In the genomic region with DNA sequence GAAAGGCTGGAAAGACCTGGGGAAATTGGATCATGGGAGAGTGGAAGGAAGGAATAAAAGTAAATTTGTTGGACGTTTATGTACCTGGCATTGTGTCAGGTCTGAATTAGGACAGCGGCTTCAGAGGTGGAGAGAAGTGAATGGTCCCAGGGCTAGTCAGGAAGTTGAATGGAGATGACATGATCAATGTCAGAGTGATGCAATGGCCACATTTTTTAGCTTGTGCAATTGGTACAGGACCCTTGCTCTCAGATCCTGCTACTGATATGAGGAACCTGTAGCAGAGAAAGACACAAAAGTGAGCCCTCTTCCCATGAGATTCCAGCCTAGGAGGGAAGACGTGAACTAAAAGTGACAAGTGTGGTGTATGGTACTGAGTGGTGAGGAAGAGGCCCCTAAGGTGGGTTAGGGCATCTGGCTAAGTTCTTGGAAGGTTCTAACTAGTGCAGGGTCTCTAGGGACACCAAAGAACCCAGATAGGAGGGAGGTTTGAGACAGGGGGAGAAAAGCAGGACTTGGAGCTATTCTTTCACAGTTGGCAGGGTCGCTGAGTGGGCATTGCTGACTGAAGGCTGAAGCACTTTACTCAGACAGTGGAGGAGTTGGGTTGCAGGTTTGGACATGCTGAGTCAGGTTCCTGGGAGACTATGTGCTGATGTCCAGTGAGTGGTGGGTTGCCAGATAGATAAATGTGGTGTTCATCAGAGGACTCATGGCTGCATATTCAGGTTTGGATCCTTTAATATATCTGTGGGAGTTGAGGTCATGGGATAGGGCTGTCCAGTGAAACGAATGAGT, we compare ENCODE assay signal across 22 cellular contexts. TPM values are rescaled to one million over a fixed set of nuclear protein-coding genes. Genes with fewer than 3 reads are reported as not detected.
DNase-seq lines count a peak whose midpoint lies in the region; ATAC-seq, FAIRE-seq and TF ChIP-seq lines count a peak whose summit lies in the region.
"Had no signal": no experiment of that assay in that cellular context is flagged by ENCODE, and none has a peak within 500 bp of the region (broad histone marks: within the 10 kb centered on the region; RNA-seq: fewer than 3 reads in every experiment).

No MANE protein-coding gene starts in this region.

- intact Hi-C loops in K562 (cut with micrococcal nuclease): no loop called here
- intact Hi-C loops in sciatic nerve (cut with DNase I): no loop called here

- no peak overlapping the region for H3K9ac ChIP-seq in K562 (ENCODE audit: insufficient read depth in 1 of 2, low read depth in 2 of 2, low read length in 2 of 2)
- no peak overlapping the region for H3K9ac ChIP-seq in endodermal cell (ENCODE audit: extremely low read depth, low read length, poor library complexity, severe bottlenecking)

- POLR2A ChIA-PET in A549 (lab: Yijun Ruan, JAX): no interaction called here
- POLR2A ChIA-PET in K562 (lab: Yijun Ruan, JAX): no interaction called here

- H3K4me2 ChIP-seq in A549 (no peak overlapping the region), K562 (ENCODE audit: insufficient read depth, low read length) (no peak overlapping the region)

- H3K4me1 ChIP-seq in A549 (no peaks in the 10 kb centered on the region), K562 (replicated peaks in 1 of 2; ENCODE audit: control insufficient read depth in 2 of 2, insufficient read depth in 2 of 2, low read length in 2 of 2) (no peaks in the 10 kb centered on the region), endodermal cell (ENCODE audit: control insufficient read depth, insufficient read depth, low read length) (no peaks in the 10 kb centered on the region)
- H3K4me1 ChIP-seq: Caco-2 had no signal

- H3K27me3 ChIP-seq in K562 (ENCODE audit: control insufficient read depth in 2 of 2, insufficient read depth in 2 of 2, low read length in 2 of 2): no peaks in the 10 kb centered on the region; a peak in 2 of 5 replicates
- no peaks in the 10 kb centered on the region for H3K27me3 ChIP-seq in endodermal cell (ENCODE audit: control insufficient read depth, insufficient read depth, low read length, poor library complexity, severe bottlenecking)

- no peak for TF ChIP-seq RAD21 in A549 (conservative IDR thresholded peaks at IDR 0.05 in 1 of 2, IDR thresholded peaks at IDR 0.05 in 1 of 2)
- no peak for TF ChIP-seq RAD21 in K562 (CRISPR knock-in tag; conservative IDR thresholded peaks at IDR 0.05 in 1 of 2, IDR thresholded peaks at IDR 0.05 in 1 of 2)

- in situ Hi-C loops in K562 (cut with MboI): no loop called here

- H3K9me3 ChIP-seq in A549 (peaks cover 20% of the 10 kb centered on the region), K562 (replicated peaks; ENCODE audit: control insufficient read depth, insufficient read depth, low read depth, low read length) (no peaks in the 10 kb centered on the region), endodermal cell (ENCODE audit: control insufficient read depth, low read length) (peaks cover 4% of the 10 kb centered on the region)

- H3K9me3 Mint-ChIP-seq in osteocyte (ENCODE audit: unreplicated experiment): peaks cover 4% of the 10 kb centered on the region
- peaks cover 9% of the 10 kb centered on the region for H3K9me3 Mint-ChIP-seq in endodermal cell
- H3K9me3 Mint-ChIP-seq: CD4-positive, alpha-beta T cell had no signal

- WGBS in A549 (ENCODE audit: missing lambda C conversion rate): 22% methylated on average over 5 of the region's 5 CpGs
- 0% methylated on average over 3 of the region's 5 CpGs for WGBS in K562 (ENCODE audit: insufficient coverage, low coverage, missing lambda C conversion rate)
- 86 to 90% methylated on average over 2 to 5 of the region's 5 CpGs for WGBS in endodermal cell (ENCODE audit: insufficient coverage in 1 of 2, insufficient read length in 1 of 2), 2 experiments

- H3K36me3 Mint-ChIP-seq in osteocyte (ENCODE audit: unreplicated experiment) (no peaks in the 10 kb centered on the region), endodermal cell (ENCODE audit: low read depth) (no peaks in the 10 kb centered on the region)

- BruUV-seq in K562 (replicated peaks; lab: Mats Ljungman, UMichigan): no TSS peak

- DNase-seq in A549 (ENCODE audit: low read depth in 1 of 2, low spot score in 1 of 2) (no peak), NB4 (ENCODE audit: low read depth) (peak; percentile 22), K562 (ENCODE audit: extremely low read depth in 1 of 4, low spot score in 3 of 4) (no peak), osteocyte (ENCODE audit: extremely low spot score, unreplicated experiment) (peak; percentile 32), endodermal cell (no peak), erythroblast (lab: John Stamatoyannopoulos, UW) (no peak), sciatic nerve (ENCODE audit: low spot score) (no peak)
- no peak for DNase-seq in activated T-cell treated with anti-CD3 and anti-CD28 coated beads, Interleukin-2, amount 50 U/mL, for 1 hour
- DNase-seq: AML-193; Caco-2; CD4-positive, alpha-beta T cell; H9; IMR-90 had no signal

- H3K27me3 Mint-ChIP-seq in osteocyte (ENCODE audit: unreplicated experiment) (peaks cover 4% of the 10 kb centered on the region), endodermal cell (ENCODE audit: insufficient read depth) (peaks cover 1% of the 10 kb centered on the region)

- H3K27ac Mint-ChIP-seq in osteocyte (ENCODE audit: unreplicated experiment) (no peak overlapping the region), endodermal cell (no peak overlapping the region)
- H3K27ac Mint-ChIP-seq: CD4-positive, alpha-beta T cell; H9 had no signal

- H3K4me1 Mint-ChIP-seq in osteocyte (ENCODE audit: unreplicated experiment) (no peaks in the 10 kb centered on the region), endodermal cell (no peaks in the 10 kb centered on the region)
- H3K4me1 Mint-ChIP-seq: H9 had no signal

- CTCF ChIA-PET in A549 (lab: Yijun Ruan, JAX): interaction anchor here (0.6 to 1.3 kb wide), 3 partner anchors 9 to 61 kb away, joined by 3 to 5 read pairs (median 3); no protein-coding TSS in a partner anchor
- CTCF ChIA-PET in K562 (lab: Yijun Ruan, JAX; ENCODE audit: low intra/inter-chr PET ratio): no interaction called here

- H3K4me3 Mint-ChIP-seq in osteocyte (ENCODE audit: unreplicated experiment) (no peak overlapping the region), endodermal cell (no peak overlapping the region)
- H3K4me3 Mint-ChIP-seq: CD4-positive, alpha-beta T cell; H9 had no signal

- no peaks in the 10 kb centered on the region for H4K20me1 ChIP-seq in K562 (replicated peaks; ENCODE audit: control insufficient read depth, insufficient read depth, low read length)

- H3K27ac ChIP-seq in A549 (no peak overlapping the region), K562 (ENCODE audit: extremely low read depth, low read depth, low read length) (no peak overlapping the region), endodermal cell (ENCODE audit: low read depth, low read length) (no peak overlapping the region)
- H3K27ac ChIP-seq: C4-2B, HL-60 had no signal

- H3K79me2 ChIP-seq in K562 (ENCODE audit: control insufficient read depth, insufficient read depth, low read length): no peaks in the 10 kb centered on the region

- TF ChIP-seq EP300 in A549 (IDR thresholded peaks at IDR 0.05) (no peak), K562 (IDR thresholded peaks at IDR 0.05; ENCODE audit: low read length) (no peak)

- no peak for TF ChIP-seq CTCF in A549 (IDR thresholded peaks at IDR 0.05)
- TF ChIP-seq CTCF in NB4 (IDR thresholded peaks at IDR 0.05; ENCODE audit: low read depth, low read length): no peak
- no peak for TF ChIP-seq CTCF in K562 (IDR thresholded peaks at IDR 0.05 in 2 of 3, conservative IDR thresholded peaks at IDR 0.05 in 1 of 3; ENCODE audit: insufficient read depth in 2 of 3, low read depth in 1 of 3, low read length in 3 of 3)
- no peak for TF ChIP-seq CTCF in osteocyte (IDR thresholded peaks at IDR 0.05)
- TF ChIP-seq CTCF in endodermal cell (conservative IDR thresholded peaks at IDR 0.05): no peak

- TF ChIP-seq POLR2A in A549 (IDR thresholded peaks at IDR 0.05; ENCODE audit: low read length) (no peak), NB4 (IDR thresholded peaks at IDR 0.05; ENCODE audit: extremely low read depth, insufficient read length) (no peak), K562 (conservative IDR thresholded peaks at IDR 0.05) (no peak), erythroblast (IDR thresholded peaks at IDR 0.05; ENCODE audit: low read length) (no peak)

- no peak overlapping the region for H2AFZ ChIP-seq in K562 (ENCODE audit: low read depth, low read length)

- no peaks in the 10 kb centered on the region for H3K9me1 ChIP-seq in K562 (ENCODE audit: control insufficient read depth, insufficient read depth, low read length)

- H3K4me3 ChIP-seq in A549 (no peak overlapping the region), NB4 (ENCODE audit: low read depth, low read length) (no peak overlapping the region), K562 (no peak overlapping the region), endodermal cell (ENCODE audit: low read length) (no peak overlapping the region)

- no peak for ATAC-seq in A549
- no peak for ATAC-seq in K562
- no peak for ATAC-seq in sciatic nerve

- FAIRE-seq in A549 (lab: Jason Lieb, UNC) (no peak), K562 (lab: Jason Lieb, UNC) (no peak)
- FAIRE-seq: A204.1, D721Med, G401.6, GM12891, GM19239, H1 had no signal

- H3K36me3 ChIP-seq in K562 (ENCODE audit: control insufficient read depth, insufficient read depth, low read length) (no peaks in the 10 kb centered on the region), endodermal cell (ENCODE audit: control insufficient read depth, insufficient read depth, low read length) (no peaks in the 10 kb centered on the region)

RNA-seq across cellular contexts. Expression of a gene that starts 32.4 kb away (rescaled TPM):
- polyA plus RNA-seq in A549 (2011; rRNA removed) (2.9 and 3.3 TPM in 2 replicates), A549 (2017; fragmentation: RNase III; extraction: RNeasy Plus Mini Kit Qiagen cat#74134 plus additional on column Dnase treatment) (1.7 to 3.0 TPM (median 2.3 TPM) in 3 replicates), K562 (2011; rRNA removed) (0.03 and 0.06 TPM in 2 replicates), K562 (2014; fragmentation: Illumina TruSeq; extraction: Trizol) (0.12 and 0.19 TPM in 2 replicates), K562 (2014; fragmentation: Nextera tagmentation; extraction: Ambion mirVana) (under 1 TPM in 1 of 2 experiments, not detected in 1; 0.01 TPM), K562 (2014; rRNA removed) (0.53 TPM in 1 of 2 replicates, not detected in the other)
- polyA plus RNA-seq in A549 (2012; cell fraction: cytosol; rRNA removed): 3.5 and 6.7 TPM in 2 replicates
- polyA plus RNA-seq in A549 (2012; cell fraction: nucleus; rRNA removed): 7.9 and 11.3 TPM in 2 replicates
- 3.0 and 3.4 TPM in 2 replicates for polyA minus RNA-seq in A549 (2011; rRNA and poly(A)+ RNA removed)
- total RNA-seq in K562 (2011; cell fraction: chromatin; rRNA removed; ENCODE audit: low replicate concordance): 0.21 TPM in 1 of 2 replicates, not detected in the other
- 0.13 and 0.17 TPM in 2 replicates for total RNA-seq in K562 (2011; cell fraction: nucleolus; rRNA removed)
- 0.15 TPM in 1 of 2 replicates, not detected in the other for total RNA-seq in K562 (2011; cell fraction: nucleoplasm; rRNA removed)
- total RNA-seq in K562 (2014; rRNA removed) (0.14 and 0.57 TPM in 2 replicates), K562 (2014; rRNA removed; fragmentation: Illumina TruSeq; extraction: Trizol) (0.10 TPM in 1 of 2 replicates, not detected in the other), K562 (2015; rRNA removed; fragmentation: Illumina TruSeq; extraction: Trizol) (not detected in 2 replicates), K562 (2021) (0.27 and 0.33 TPM in 2 replicates), osteocyte (0.16 TPM in 2 replicates), endodermal cell (not detected), sciatic nerve (11.9 TPM)
- 0.04 and 0.58 TPM in 2 replicates for polyA plus RNA-seq in K562 (2011; cell fraction: cytosol; rRNA removed)
- polyA plus RNA-seq in K562 (2011; cell fraction: nucleus; rRNA removed): 0.06 and 0.11 TPM in 2 replicates
- 0.17 and 0.66 TPM in 2 replicates for polyA plus RNA-seq in K562 (2012)
- 0.09 TPM in 1 of 2 replicates, not detected in the other for polyA minus RNA-seq in K562 (2011; rRNA and poly(A)+ RNA removed)
- polyA minus RNA-seq in K562 (2011; cell fraction: cytosol; rRNA and poly(A)+ RNA removed): 1.9 TPM in 1 of 2 replicates, not detected in the other
- polyA minus RNA-seq in K562 (2011; cell fraction: nucleus; rRNA and poly(A)+ RNA removed): 0.11 and 0.40 TPM in 2 replicates
- 0.28 TPM for polyA plus RNA-seq in endodermal cell (2013, experiment 1 of 2)
- polyA plus RNA-seq in endodermal cell (2013, experiment 2 of 2): 0.08 TPM
- total RNA-seq: CD4-positive, alpha-beta T cell; HT1080 had no signal

Comparison
In these comparisons a context has a peak if more than half of its experiments do, and no peak if none do; other contexts are left out.
1. DNase-seq: peak in NB4 (single experiment) and osteocyte (single experiment); none in A549 (0 of 2), K562 (0 of 4), endodermal cell (single experiment), activated T-cell treated with anti-CD3 and anti-CD28 coated beads, Interleukin-2, amount 50 U/mL, for 1 hour (single experiment), erythroblast (0 of 2) and sciatic nerve (single experiment).